18 cellular contexts compared by ENCODE assay signal in genomic region chr2:199950396-199950795, GRCh38.
"Had no signal": no experiment of that assay in that cellular context is flagged by ENCODE, and none has a peak within 500 bp of the region (broad histone marks: within the 10 kb centered on the region; RNA-seq: fewer than 3 reads in every experiment).

No MANE protein-coding gene starts in this region.

- H3K4me3 Mint-ChIP-seq: activated B cell treated with CpG ODN at 0.5 μM for 24 hours; activated naive CD4-positive, alpha-beta T cell treated with anti-CD3 and anti-CD28 coated beads for 36 hours; nephron progenitor cell had no signal

- H3K27me3 Mint-ChIP-seq: activated B cell treated with CpG ODN at 0.5 μM for 24 hours had no signal

- DNase-seq: activated B cell treated with CpG ODN at 0.5 μM for 24 hours; activated CD4-positive, alpha-beta T cell treated with anti-CD3 and anti-CD28 coated beads, Interleukin-2, amount 50 U/mL, for 4 hours; activated CD8-positive, alpha-beta memory T cell treated with anti-CD3 and anti-CD28 coated beads, Interleukin-2, amount 50 U/mL, for 4 hours; activated naive CD4-positive, alpha-beta T cell treated with anti-CD3 and anti-CD28 coated beads for 36 hours; adrenal gland; cortex of kidney; lower lobe of right lung; nephron progenitor cell; SHP77; stimulated activated CD4-positive, alpha-beta T cell treated with anti-CD3 and anti-CD28 coated beads, Interleukin-2, amount 100 ng/mL, for 24 hours; stimulated activated naive CD8-positive, alpha-beta T cell treated with anti-CD3 and anti-CD28 coated beads, Interleukin-15, Interleukin-2, amounts not matched to agents 100 U/mL and 50 U/mL, for 24 hours; substantia nigra had no signal

- FAIRE-seq: astrocyte, frontal cortex, keratinocyte had no signal

- H3K4me1 ChIP-seq: breast epithelium had no signal

- H3K27me3 ChIP-seq: adrenal gland, breast epithelium, tibial nerve had no signal

- H3K9me3 Mint-ChIP-seq: activated B cell treated with CpG ODN at 0.5 μM for 24 hours; activated naive CD4-positive, alpha-beta T cell treated with anti-CD3 and anti-CD28 coated beads for 36 hours; nephron progenitor cell had no signal

- H3K4me3 ChIP-seq: adrenal gland, breast epithelium, lower lobe of right lung, SK-N-MC, tibial nerve had no signal

- H3K9me3 ChIP-seq: adrenal gland, breast epithelium, lower lobe of right lung, tibial nerve had no signal

- H3K27ac ChIP-seq: adrenal gland, breast epithelium, lower lobe of right lung, SK-N-MC, tibial nerve had no signal

- H3K27ac Mint-ChIP-seq: activated B cell treated with CpG ODN at 0.5 μM for 24 hours; activated naive CD4-positive, alpha-beta T cell treated with anti-CD3 and anti-CD28 coated beads for 36 hours; nephron progenitor cell had no signal

- ATAC-seq: lower lobe of right lung; stimulated activated naive CD8-positive, alpha-beta T cell treated with anti-CD3 and anti-CD28 coated beads, Interleukin-15, Interleukin-2, amounts not matched to agents 100 U/mL and 50 U/mL, for 24 hours had no signal
